8 cellular contexts compared by ENCODE assay signal in genomic region chr1:241660424-241660972, GRCh38. TPM values are rescaled to one million over a fixed set of nuclear protein-coding genes. Genes with fewer than 3 reads are reported as not detected.
"Had no signal": no experiment of that assay in that cellular context is flagged by ENCODE, and none has a peak within 500 bp of the region (broad histone marks: within the 10 kb centered on the region; RNA-seq: fewer than 3 reads in every experiment).

No MANE protein-coding gene starts in this region.

- H3K4me2 ChIP-seq: GM23338, KMS-11 had no signal

- H3K27ac ChIP-seq: KMS-11 had no signal

- H3K9ac ChIP-seq: KMS-11 had no signal

- DNase-seq: H9, HCEC 1CT, IMR-90 had no signal

- H3K4me3 ChIP-seq: GM23338, K562 had no signal

- ATAC-seq: GM23338, K562 had no signal

- H2AFZ ChIP-seq: GM23338 had no signal

RNA-seq across cellular contexts. Expression of gene WDR64, which starts 8.4 kb away (rescaled TPM):
- total RNA-seq: GM23338, H1, H9, HT-29, IMR-90 had no signal
